8 cellular contexts compared by ENCODE assay signal in the genomic region with DNA sequence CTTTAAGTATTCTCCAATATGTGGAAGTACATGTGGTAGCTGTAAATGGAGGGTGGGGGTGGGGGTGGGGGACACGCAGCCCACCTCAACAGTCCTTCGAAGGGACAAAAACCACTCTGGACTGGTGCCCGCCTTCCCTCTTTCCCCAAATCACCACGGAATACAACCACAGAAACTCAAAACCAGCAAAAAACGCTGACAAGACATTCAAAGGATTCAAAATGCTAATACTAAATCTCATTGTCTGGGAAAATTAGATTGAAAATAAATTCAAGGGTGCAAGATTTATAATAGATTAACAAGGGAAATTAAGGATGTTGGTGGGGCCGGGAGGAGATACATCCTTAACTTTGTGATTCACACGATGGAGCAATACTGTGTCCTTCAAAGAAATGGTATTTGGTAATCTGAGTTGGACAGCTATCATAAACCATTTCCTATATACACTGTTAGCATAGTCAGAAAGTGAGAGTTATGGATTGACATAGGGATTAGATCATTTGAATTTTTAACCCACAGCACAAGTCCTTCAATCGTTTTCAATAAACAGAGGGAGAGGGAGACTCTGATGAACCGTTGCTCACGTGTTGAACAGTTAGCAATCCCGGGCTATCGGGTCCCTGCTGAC. TPM values are rescaled to one million over a fixed set of nuclear protein-coding genes. Genes with fewer than 3 reads are reported as not detected.
DNase-seq lines count a peak whose midpoint lies in the region; ATAC-seq, FAIRE-seq and TF ChIP-seq lines count a peak whose summit lies in the region.

No MANE protein-coding gene starts in this region.

- TF ChIP-seq POLR2A in GM12892 (IDR thresholded peaks at IDR 0.05; ENCODE audit: low read depth, low read length), result no peak

- no peak for DNase-seq in GM12892 (ENCODE audit: insufficient read length)
- DNase-seq in RKO (ENCODE audit: low spot score), result peak; percentile 16
- DNase-seq in fibroblast of gingiva (ENCODE audit: low read depth), result peak; percentile 54
- DNase-seq in sciatic nerve (ENCODE audit: low spot score), result no peak
- no peak for DNase-seq in HUDEP-2 (lab: John Stamatoyannopoulos, UW; ENCODE audit: unreplicated experiment in 76 of 76)
- DNase-seq in NCI-H187 (lab: John Stamatoyannopoulos, UW), result no peak

- peak; percentile 80 for FAIRE-seq in GM12892 (lab: Jason Lieb, UNC)

- peak; percentile 4 for ATAC-seq in sciatic nerve
- ATAC-seq in HG03039 (IDR thresholded peaks at IDR 0.05; ENCODE audit: unreplicated experiment), result no peak
- no peak for ATAC-seq in HG02798 (IDR thresholded peaks at IDR 0.05; ENCODE audit: poor library complexity, unreplicated experiment)

- intact Hi-C loops in sciatic nerve (cut with DNase I), result no loop called here

RNA-seq across cellular contexts. Expression of gene TBC1D22B, which starts 0.8 kb away (rescaled TPM):
- polyA plus RNA-seq in GM12892 (2012; ENCODE audit: missing spikeins), result 9.3 TPM
- total RNA-seq in sciatic nerve, result 10.0 TPM

RNA-seq across cellular contexts. Expression of gene TMEM217, which starts 1.1 kb away (rescaled TPM):
- 1.4 TPM for polyA plus RNA-seq in GM12892 (2012; ENCODE audit: missing spikeins)
- total RNA-seq in sciatic nerve, result 1.6 TPM

Comparison
In these comparisons a context has a peak if more than half of its experiments do, and no peak if none do; other contexts are left out.
1. DNase-seq: peak in RKO (single experiment) and fibroblast of gingiva (single experiment); none in GM12892 (single experiment), sciatic nerve (single experiment), HUDEP-2 (0 of 76) and NCI-H187 (0 of 2).